ENCODE assay signal across 17 cellular contexts in the genomic region with DNA sequence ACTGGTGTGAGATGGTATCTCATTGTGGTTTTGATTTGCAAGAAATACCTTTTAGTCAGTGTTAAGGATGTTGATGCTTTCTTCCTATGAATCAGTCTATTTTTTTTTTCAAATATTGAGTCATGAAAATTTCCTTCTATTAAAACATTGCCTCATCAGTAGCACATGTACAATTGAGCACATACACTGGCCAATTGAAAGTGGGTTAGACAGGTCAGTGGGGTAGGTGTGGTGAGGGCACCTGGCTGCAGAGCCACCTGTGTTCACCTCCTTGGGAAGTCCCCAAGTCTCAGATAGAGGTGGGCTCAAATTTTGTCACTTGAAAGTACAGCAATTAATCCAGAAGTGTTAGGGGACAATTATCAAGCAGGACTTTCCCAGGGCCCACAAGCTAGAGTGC.
DNase-seq lines count a peak whose midpoint lies in the region; ATAC-seq, FAIRE-seq and TF ChIP-seq lines count a peak whose summit lies in the region.
"Had no signal": no experiment of that assay in that cellular context is flagged by ENCODE, and none has a peak within 500 bp of the region (broad histone marks: within the 10 kb centered on the region; RNA-seq: fewer than 3 reads in every experiment).

No MANE protein-coding gene starts in this region.

- H3K9me3 ChIP-seq in MM.1S (replicated peaks; ENCODE audit: insufficient read depth, low read length) (no peaks in the 10 kb centered on the region), GM12878 (replicated peaks; ENCODE audit: control insufficient read depth, insufficient read depth, low read length) (no peaks in the 10 kb centered on the region)
- H3K9me3 ChIP-seq in CD8-positive, alpha-beta memory T cell (ENCODE audit: low read length) = no peaks in the 10 kb centered on the region

- H3K4me2 ChIP-seq in MM.1S (ENCODE audit: low read depth, low read length) = no peak overlapping the region
- H3K4me2 ChIP-seq in GM12878 (ENCODE audit: control insufficient read depth, insufficient read depth) = no peak overlapping the region

- TF ChIP-seq POLR2A in GM12878 (IDR thresholded peaks at IDR 0.05; ENCODE audit: low read depth, low read length) = no peak

- FAIRE-seq in GM12878 (lab: Jason Lieb, UNC) = no peak

- H3K79me2 ChIP-seq in MM.1S (ENCODE audit: low read length) = no peaks in the 10 kb centered on the region
- H3K79me2 ChIP-seq in GM12878 (ENCODE audit: control insufficient read depth, insufficient read depth, low read length) = no peaks in the 10 kb centered on the region

- H3K4me1 ChIP-seq in MM.1S (ENCODE audit: low read length) (no peaks in the 10 kb centered on the region), GM12878 (ENCODE audit: control insufficient read depth, insufficient read depth, low read length) (no peaks in the 10 kb centered on the region)
- no peaks in the 10 kb centered on the region for H3K4me1 ChIP-seq in CD8-positive, alpha-beta memory T cell (ENCODE audit: insufficient read depth, low read length)
- H3K4me1 ChIP-seq: right atrium auricular region had no signal

- H3K9ac ChIP-seq in MM.1S (ENCODE audit: low read length) (no peak overlapping the region), GM12878 (ENCODE audit: control insufficient read depth, insufficient read depth, low read length) (no peak overlapping the region)

- BruUV-seq in GM12878 (replicated peaks; lab: Mats Ljungman, UMichigan) = no TSS peak

- H3K4me3 Mint-ChIP-seq in CD8-positive, alpha-beta memory T cell = no peak overlapping the region
- H3K4me3 Mint-ChIP-seq: CD4-positive, alpha-beta memory T cell; IgD-negative memory B cell; nephron had no signal

- peak; percentile 81 for ATAC-seq in GM12878
- ATAC-seq in GM21360 (IDR thresholded peaks at IDR 0.05; ENCODE audit: unreplicated experiment) = no peak

- TF ChIP-seq CTCF in MM.1S (IDR thresholded peaks at IDR 0.05; ENCODE audit: low read length) = no peak
- TF ChIP-seq CTCF in GM12878 (IDR thresholded peaks at IDR 0.05 in 2 of 3, conservative IDR thresholded peaks at IDR 0.05 in 1 of 3; ENCODE audit: control insufficient read depth in 2 of 3, extremely low read depth in 1 of 3, insufficient read depth in 1 of 3, low read depth in 3 of 3, low read length in 3 of 3) = no peak

- TF ChIP-seq RAD21 in GM12878 (IDR thresholded peaks at IDR 0.05; ENCODE audit: insufficient read depth, low read depth, low read length) = no peak

- peak; percentile 73 for DNase-seq in ELR (ENCODE audit: low read depth)
- peak; percentile 20 for DNase-seq in MM.1S
- no peak for DNase-seq in GM12878 (ENCODE audit: low read depth, low spot score)
- peak; percentile 89 for DNase-seq in kidney tubule cell (ENCODE audit: low spot score)
- no peak for DNase-seq in NOMO-1 (lab: John Stamatoyannopoulos, UW; ENCODE audit: unreplicated experiment in 2 of 2)
- no peak for DNase-seq in CD8-positive, alpha-beta memory T cell
- DNase-seq in mucosa of gallbladder (ENCODE audit: low spot score) = no peak
- DNase-seq: activated gamma-delta T cell treated with Interleukin-2 at 50 U/mL for 16 hours; CD4-positive, alpha-beta memory T cell; central memory CD4-positive, alpha-beta T cell; NCI-H1105; NCI-H345; stimulated activated CD4-positive, alpha-beta T cell treated with anti-CD3 and anti-CD28 coated beads, Interleukin-2, amount 100 ng/mL, for 48 hours had no signal

- no peaks in the 10 kb centered on the region for H3F3A ChIP-seq in MM.1S (ENCODE audit: insufficient read depth, low read length)

- peaks cover 0 to 14% (median 0%) of the 10 kb centered on the region in 3 donors for H3K36me3 Mint-ChIP-seq in CD8-positive, alpha-beta memory T cell
- H3K36me3 Mint-ChIP-seq: CD4-positive, alpha-beta memory T cell; IgD-negative memory B cell had no signal

- peaks cover 0 to 3% of the 10 kb centered on the region in 2 donors for H3K27me3 Mint-ChIP-seq in CD8-positive, alpha-beta memory T cell

- H3K4me3 ChIP-seq in MM.1S (ENCODE audit: low read length) = no peak overlapping the region
- H3K4me3 ChIP-seq in GM12878 = no peak overlapping the region
- H3K4me3 ChIP-seq in CD8-positive, alpha-beta memory T cell (ENCODE audit: low read length) = no peak overlapping the region
- H3K4me3 ChIP-seq: right atrium auricular region had no signal

- peaks cover 0 to 4% (median 0%) of the 10 kb centered on the region in 5 donors for H3K9me3 Mint-ChIP-seq in CD8-positive, alpha-beta memory T cell

- H4K20me1 ChIP-seq in MM.1S (ENCODE audit: insufficient read depth, low read length) (no peaks in the 10 kb centered on the region), GM12878 (ENCODE audit: control insufficient read depth, insufficient read depth) (no peaks in the 10 kb centered on the region)

- no peak overlapping the region for H2AFZ ChIP-seq in MM.1S (ENCODE audit: low read length)
- no peak overlapping the region for H2AFZ ChIP-seq in GM12878 (ENCODE audit: control insufficient read depth, low read depth, low read length)

- POLR2A ChIA-PET in GM12878 (lab: Charles Lee) = no interaction called here
- POLR2A ChIA-PET in CD8-positive, alpha-beta memory T cell (lab: Charles Lee) = no interaction called here

- H3K36me3 ChIP-seq in MM.1S (replicated peaks; ENCODE audit: insufficient read depth, low read length) = no peaks in the 10 kb centered on the region
- no peaks in the 10 kb centered on the region for H3K36me3 ChIP-seq in GM12878 (ENCODE audit: control insufficient read depth in 2 of 2, insufficient read depth in 2 of 2, low read length in 1 of 2)
- H3K36me3 ChIP-seq in CD8-positive, alpha-beta memory T cell (ENCODE audit: insufficient read depth, low read length) = no peaks in the 10 kb centered on the region
- H3K36me3 ChIP-seq: right atrium auricular region had no signal

- H3K27me3 ChIP-seq in MM.1S (replicated peaks; ENCODE audit: insufficient read depth, low read length) = no peaks in the 10 kb centered on the region
- no peaks in the 10 kb centered on the region for H3K27me3 ChIP-seq in GM12878 (replicated peaks in 1 of 2; ENCODE audit: control insufficient read depth in 2 of 2, insufficient read depth in 2 of 2, low read length in 1 of 2)
- no peaks in the 10 kb centered on the region for H3K27me3 ChIP-seq in CD8-positive, alpha-beta memory T cell (ENCODE audit: insufficient read depth, low read length, poor library complexity, severe bottlenecking)
- H3K27me3 ChIP-seq: right atrium auricular region had no signal

- H3K27ac ChIP-seq in MM.1S (ENCODE audit: low read length) (no peak overlapping the region), GM12878 (ENCODE audit: control insufficient read depth, insufficient read depth) (no peak overlapping the region)
- no peak overlapping the region for H3K27ac ChIP-seq in CD8-positive, alpha-beta memory T cell (ENCODE audit: low read depth, low read length)
- H3K27ac ChIP-seq: right atrium auricular region had no signal

- H3K9me2 ChIP-seq in MM.1S (replicated peaks; ENCODE audit: insufficient read depth, low read length) = no peaks in the 10 kb centered on the region

- in situ Hi-C loops in GM12878 (cut with MboI) = no loop called here

- TF ChIP-seq EP300 in GM12878 (IDR thresholded peaks at IDR 0.05; ENCODE audit: borderline replicate concordance in 1 of 2, control insufficient read depth in 1 of 2, low read depth in 2 of 2, low read length in 2 of 2) = no peak

- SMC1A ChIA-PET in GM12878 (lab: Charles Lee; ENCODE audit: uncharacterized antibody, unreplicated experiment) = no interaction called here

- RAD21 ChIA-PET in GM12878 (lab: Charles Lee; ENCODE audit: unreplicated experiment) = no interaction called here

- CTCF ChIA-PET in GM12878 (lab: Yijun Ruan, JAX) = interaction anchor here (0.7 kb wide), 1 partner anchor 10 kb away, joined by 3 read pairs; no protein-coding TSS in a partner anchor
- CTCF ChIA-PET in CD8-positive, alpha-beta memory T cell (lab: Charles Lee) = no interaction called here

- no peaks in the 10 kb centered on the region for H3K4me1 Mint-ChIP-seq in CD8-positive, alpha-beta memory T cell
- H3K4me1 Mint-ChIP-seq: CD4-positive, alpha-beta memory T cell; IgD-negative memory B cell had no signal

- intact Hi-C loops in GM12878 (cut with micrococcal nuclease; ENCODE audit: unreplicated experiment) = no loop called here

- no peak overlapping the region for H3K27ac Mint-ChIP-seq in CD8-positive, alpha-beta memory T cell
- H3K27ac Mint-ChIP-seq: CD4-positive, alpha-beta memory T cell; IgD-negative memory B cell; nephron had no signal

TF ChIP-seq in GM12878, 131 proteins besides CTCF, POLR2A, EP300 and RAD21 (continues in another document):
- TF ChIP-seq ZNF622 (IDR thresholded peaks at IDR 0.05) (no peak), STAT3 (IDR thresholded peaks at IDR 0.05; ENCODE audit: low read depth, low read length) (no peak), SMAD5 (IDR thresholded peaks at IDR 0.05; ENCODE audit: low read depth) (no peak), RCOR1 (conservative IDR thresholded peaks at IDR 0.05; ENCODE audit: low read depth, low read length) (no peak), KAT2A (conservative IDR thresholded peaks at IDR 0.05; ENCODE audit: control insufficient read depth, low read depth, low read length) (no peak), IRF4 (IDR thresholded peaks at IDR 0.05; ENCODE audit: low read depth, low read length) (no peak)
- TF ChIP-seq, protein P1, sequence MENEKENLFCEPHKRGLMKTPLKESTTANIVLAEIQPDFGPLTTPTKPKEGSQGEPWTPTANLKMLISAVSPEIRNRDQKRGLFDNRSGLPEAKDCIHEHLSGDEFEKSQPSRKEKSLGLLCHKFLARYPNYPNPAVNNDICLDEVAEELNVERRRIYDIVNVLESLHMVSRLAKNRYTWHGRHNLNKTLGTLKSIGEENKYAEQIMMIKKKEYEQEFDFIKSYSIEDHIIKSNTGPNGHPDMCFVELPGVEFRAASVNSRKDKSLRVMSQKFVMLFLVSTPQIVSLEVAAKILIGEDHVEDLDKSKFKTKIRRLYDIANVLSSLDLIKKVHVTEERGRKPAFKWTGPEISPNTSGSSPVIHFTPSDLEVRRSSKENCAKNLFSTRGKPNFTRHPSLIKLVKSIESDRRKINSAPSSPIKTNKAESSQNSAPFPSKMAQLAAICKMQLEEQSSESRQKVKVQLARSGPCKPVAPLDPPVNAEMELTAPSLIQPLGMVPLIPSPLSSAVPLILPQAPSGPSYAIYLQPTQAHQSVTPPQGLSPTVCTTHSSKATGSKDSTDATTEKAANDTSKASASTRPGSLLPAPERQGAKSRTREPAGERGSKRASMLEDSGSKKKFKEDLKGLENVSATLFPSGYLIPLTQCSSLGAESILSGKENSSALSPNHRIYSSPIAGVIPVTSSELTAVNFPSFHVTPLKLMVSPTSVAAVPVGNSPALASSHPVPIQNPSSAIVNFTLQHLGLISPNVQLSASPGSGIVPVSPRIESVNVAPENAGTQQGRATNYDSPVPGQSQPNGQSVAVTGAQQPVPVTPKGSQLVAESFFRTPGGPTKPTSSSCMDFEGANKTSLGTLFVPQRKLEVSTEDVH (IDR thresholded peaks at IDR 0.05; ENCODE audit: low read depth, partially characterized antibody) = no peak

Comparison
In these comparisons a context has a peak if more than half of its experiments do, and no peak if none do; other contexts are left out.
1. DNase-seq: peak in ELR (single experiment), MM.1S (single experiment) and kidney tubule cell (single experiment); none in GM12878 (single experiment), NOMO-1 (0 of 2), CD8-positive, alpha-beta memory T cell (0 of 5) and mucosa of gallbladder (single experiment).